Comparison of ENCODE assay signal across 21 cellular contexts in genomic region chr10:59068581-59069191, GRCh38.
DNase-seq lines count a peak whose midpoint lies in the region; ATAC-seq, FAIRE-seq and TF ChIP-seq lines count a peak whose summit lies in the region.
"Had no signal": no experiment of that assay in that cellular context is flagged by ENCODE, and none has a peak within 500 bp of the region (broad histone marks: within the 10 kb centered on the region; RNA-seq: fewer than 3 reads in every experiment).

No MANE protein-coding gene starts in this region.

- intact Hi-C loops in Right ventricle myocardium superior (cut with DNase I): no loop called here
- intact Hi-C loops in heart left ventricle (cut with DNase I): no loop called here
- intact Hi-C loops in K562 (cut with micrococcal nuclease): no loop called here

- in situ Hi-C loops in K562 (cut with MboI): no loop called here

- H3K4me1 Mint-ChIP-seq in type B pancreatic cell (ENCODE audit: unreplicated experiment): peaks cover 22% of the 10 kb centered on the region
- H3K4me1 Mint-ChIP-seq: CD8-positive, alpha-beta memory T cell had no signal

- no TSS peak for BruUV-seq in K562 (replicated peaks; lab: Mats Ljungman, UMichigan)

- peak overlapping the region; percentile 52 for H3K27ac Mint-ChIP-seq in type B pancreatic cell
- H3K27ac Mint-ChIP-seq: CD8-positive, alpha-beta memory T cell; GM23338 had no signal

- H3K4me3 Mint-ChIP-seq in type B pancreatic cell: no peak overlapping the region
- H3K4me3 Mint-ChIP-seq: CD8-positive, alpha-beta memory T cell; GM23338 had no signal

- FAIRE-seq in K562 (lab: Jason Lieb, UNC): no peak

- H3K36me3 ChIP-seq in heart left ventricle: no peaks in the 10 kb centered on the region
- no peaks in the 10 kb centered on the region for H3K36me3 ChIP-seq in K562 (ENCODE audit: control insufficient read depth, insufficient read depth, low read length)

- CTCF ChIA-PET in K562 (lab: Yijun Ruan, JAX; ENCODE audit: low intra/inter-chr PET ratio): no interaction called here

- no peak for TF ChIP-seq POLR2A in heart left ventricle (IDR thresholded peaks at IDR 0.05)
- no peak for TF ChIP-seq POLR2A in K562 (conservative IDR thresholded peaks at IDR 0.05)

- H3K4me2 ChIP-seq in K562 (ENCODE audit: insufficient read depth, low read length): no peak overlapping the region
- H3K4me2 ChIP-seq: GM23338, PC-9 had no signal

- H3K4me1 ChIP-seq in heart left ventricle (peaks cover 0 to 4% (median 0%) of the 10 kb centered on the region in 12 donors), K562 (replicated peaks in 1 of 2; ENCODE audit: control insufficient read depth in 2 of 2, insufficient read depth in 2 of 2, low read length in 2 of 2) (no peaks in the 10 kb centered on the region)

- TF ChIP-seq CTCF in heart left ventricle (IDR thresholded peaks at IDR 0.05) (no peak), K562 (IDR thresholded peaks at IDR 0.05 in 2 of 3, conservative IDR thresholded peaks at IDR 0.05 in 1 of 3; ENCODE audit: insufficient read depth in 2 of 3, low read depth in 1 of 3, low read length in 3 of 3) (no peak), type B pancreatic cell (conservative IDR thresholded peaks at IDR 0.05) (no peak)

- no peaks in the 10 kb centered on the region for H3K27me3 Mint-ChIP-seq in type B pancreatic cell
- H3K27me3 Mint-ChIP-seq: CD8-positive, alpha-beta memory T cell had no signal

- no peaks in the 10 kb centered on the region for H3K79me2 ChIP-seq in K562 (ENCODE audit: control insufficient read depth, insufficient read depth, low read length)

- TF ChIP-seq RAD21 in K562 (CRISPR knock-in tag; conservative IDR thresholded peaks at IDR 0.05 in 1 of 2, IDR thresholded peaks at IDR 0.05 in 1 of 2): no peak

- 51 to 68% (median 62%) methylated on average over 5 of the region's 5 CpGs for WGBS in heart left ventricle, 4 donors
- WGBS in K562 (ENCODE audit: insufficient coverage, low coverage, missing lambda C conversion rate): 2% methylated on average over 5 of the region's 5 CpGs

- no peak overlapping the region for H3K9ac ChIP-seq in K562 (ENCODE audit: insufficient read depth in 1 of 2, low read depth in 2 of 2, low read length in 2 of 2)

- H3K36me3 Mint-ChIP-seq in type B pancreatic cell: peaks cover 4% of the 10 kb centered on the region
- H3K36me3 Mint-ChIP-seq: CD8-positive, alpha-beta memory T cell had no signal

- POLR2A ChIA-PET in K562 (lab: Yijun Ruan, JAX): no interaction called here

- DNase-seq in Right ventricle myocardium superior (no peak), heart left ventricle (no peak), K562 (ENCODE audit: extremely low read depth in 1 of 4, low spot score in 3 of 4) (no peak), type B pancreatic cell (ENCODE audit: extremely low spot score, unreplicated experiment) (no peak), amniotic stem cell (lab: John Stamatoyannopoulos, UW) (no peak)
- DNase-seq: CD8-positive, alpha-beta memory T cell; DMS53; GF-D8; Kasumi-1; NCI-H1694; NCI-H2081; NCI-H446; NCI-H526 treated with DMSO at 0.1 percent for 48 hours; PC-9; RPMI8226; SIG-M5 had no signal

- ATAC-seq in Right ventricle myocardium superior (ENCODE audit: poor library complexity) (peak; percentile 15), heart left ventricle (no peak), GM19351 (IDR thresholded peaks at IDR 0.05; ENCODE audit: unreplicated experiment) (peak; percentile 64), K562 (no peak), GM19324 (IDR thresholded peaks at IDR 0.05; ENCODE audit: low FRiP score, unreplicated experiment) (no peak)
- ATAC-seq: GM23338, SK-N-SH treated with all-trans-retinoic acid at 6 μM for 48 hours had no signal

- no peak overlapping the region for H2AFZ ChIP-seq in K562 (ENCODE audit: low read depth, low read length)
- H2AFZ ChIP-seq: GM23338, PC-9 had no signal

- no peaks in the 10 kb centered on the region for H3K9me1 ChIP-seq in K562 (ENCODE audit: control insufficient read depth, insufficient read depth, low read length)

- H3K9me3 Mint-ChIP-seq in type B pancreatic cell: peaks cover 17% of the 10 kb centered on the region
- H3K9me3 Mint-ChIP-seq: CD8-positive, alpha-beta memory T cell; GM23338 had no signal

- H3K9me3 ChIP-seq in heart left ventricle (no peaks in the 10 kb centered on the region), K562 (replicated peaks; ENCODE audit: control insufficient read depth, insufficient read depth, low read depth, low read length) (no peaks in the 10 kb centered on the region; the same call in 1 of the 2 replicates)

- no peak overlapping the region for H3K27ac ChIP-seq in heart left ventricle
- H3K27ac ChIP-seq in K562 (ENCODE audit: extremely low read depth, low read depth, low read length): no peak overlapping the region
- H3K27ac ChIP-seq: C4-2B, PC-9 had no signal

- H3K4me3 ChIP-seq in heart left ventricle (no peak overlapping the region), K562 (no peak overlapping the region)
- H3K4me3 ChIP-seq: GM23338, PC-9 had no signal

- no peak for TF ChIP-seq EP300 in K562 (IDR thresholded peaks at IDR 0.05; ENCODE audit: low read length)

- no peaks in the 10 kb centered on the region for H3K27me3 ChIP-seq in heart left ventricle
- H3K27me3 ChIP-seq in K562 (ENCODE audit: control insufficient read depth in 2 of 2, insufficient read depth in 2 of 2, low read length in 2 of 2): no peaks in the 10 kb centered on the region

- no peaks in the 10 kb centered on the region for H4K20me1 ChIP-seq in K562 (replicated peaks; ENCODE audit: control insufficient read depth, insufficient read depth, low read length)

TF ChIP-seq in K562, 482 proteins besides CTCF, POLR2A, EP300 and RAD21:
- TF ChIP-seq HDAC3 (IDR thresholded peaks at IDR 0.05; ENCODE audit: borderline replicate concordance, partially characterized antibody): no peak
- no peak for TF ChIP-seq RBM34 (IDR thresholded peaks at IDR 0.05; ENCODE audit: borderline replicate concordance, insufficient read depth, low read length)
- no peak for TF ChIP-seq ETV5 (CRISPR knock-in tag; IDR thresholded peaks at IDR 0.05; ENCODE audit: low read depth)
- TF ChIP-seq MAFG (tag; conservative IDR thresholded peaks at IDR 0.05): 0 out of 2 replicates have a peak, but pooled peaks have one; percentile 33
- no peak for TF ChIP-seq KAT8 (IDR thresholded peaks at IDR 0.05; ENCODE audit: low read depth)

Comparison
In these comparisons a context has a peak if more than half of its experiments do, and no peak if none do; other contexts are left out.
1. ATAC-seq: peak in Right ventricle myocardium superior (single experiment) and GM19351 (single experiment); none in heart left ventricle (0 of 4), K562 (single experiment) and GM19324 (single experiment).